In genomic region chr10:133110609-133111275, GRCh38 we compare ENCODE assay signal across 26 cellular contexts. TPM values are rescaled to one million over a fixed set of nuclear protein-coding genes. Genes with fewer than 3 reads are reported as not detected.
"Had no signal": no experiment of that assay in that cellular context is flagged by ENCODE, and none has a peak within 500 bp of the region (broad histone marks: within the 10 kb centered on the region; RNA-seq: fewer than 3 reads in every experiment).

No MANE protein-coding gene starts in this region.

- H3K4me3 ChIP-seq: ascending aorta, dorsolateral prefrontal cortex, heart left ventricle, left ventricle myocardium inferior, mucosa of descending colon, thyroid gland had no signal

- H3K36me3 ChIP-seq: ascending aorta, heart left ventricle, left ventricle myocardium inferior, neutrophil, thyroid gland had no signal

- H3K4me3 Mint-ChIP-seq: activated CD4-positive, alpha-beta T cell treated with anti-CD3 and anti-CD28 coated beads, Interleukin-2, amount 10 ng/mL, durations not matched to agents 24 days and 14 days; activated CD8-positive, alpha-beta T cell treated with anti-CD3 and anti-CD28 coated beads for 36 hours; activated naive CD4-positive, alpha-beta T cell treated with anti-CD3 and anti-CD28 coated beads, Interleukin-2, amount 10 ng/mL, durations not matched to agents 7 days and 5 days; activated T-cell treated with anti-CD3 and anti-CD28 coated beads, Interleukin-2, amount 50 U/mL, for 4 hours; naive thymus-derived CD4-positive, alpha-beta T cell had no signal

- H3K4me1 Mint-ChIP-seq: activated CD4-positive, alpha-beta T cell treated with anti-CD3 and anti-CD28 coated beads, Interleukin-2, amount 10 ng/mL, durations not matched to agents 24 days and 14 days; activated naive CD4-positive, alpha-beta T cell treated with anti-CD3 and anti-CD28 coated beads, Interleukin-2, amount 10 ng/mL, durations not matched to agents 7 days and 5 days had no signal

- H3K4me1 ChIP-seq: ascending aorta, thyroid gland had no signal

- H3K9me3 ChIP-seq: neutrophil, thyroid gland had no signal

- H3K27ac ChIP-seq: ascending aorta, left ventricle myocardium inferior, neutrophil, thyroid gland had no signal

- H3K27ac Mint-ChIP-seq: activated CD4-positive, alpha-beta T cell treated with anti-CD3 and anti-CD28 coated beads, Interleukin-2, amount 10 ng/mL, durations not matched to agents 24 days and 14 days; activated CD8-positive, alpha-beta T cell treated with anti-CD3 and anti-CD28 coated beads for 36 hours; activated naive CD4-positive, alpha-beta T cell treated with anti-CD3 and anti-CD28 coated beads, Interleukin-2, amount 10 ng/mL, durations not matched to agents 7 days and 5 days; naive thymus-derived CD4-positive, alpha-beta T cell had no signal

- ATAC-seq: activated CD8-positive, alpha-beta T cell treated with anti-CD3 and anti-CD28 coated beads for 36 hours; activated T-cell treated with anti-CD3 and anti-CD28 coated beads, Interleukin-2, amount 50 U/mL, for 4 hours; naive thymus-derived CD4-positive, alpha-beta T cell; SK-N-SH treated with all-trans-retinoic acid at 6 μM for 48 hours had no signal

- H3K27me3 ChIP-seq: ascending aorta, dorsolateral prefrontal cortex, thyroid gland had no signal

- H3K27me3 Mint-ChIP-seq: activated CD4-positive, alpha-beta T cell treated with anti-CD3 and anti-CD28 coated beads, Interleukin-2, amount 10 ng/mL, durations not matched to agents 24 days and 14 days had no signal

- DNase-seq: activated CD4-positive, alpha-beta T cell treated with anti-CD3 and anti-CD28 coated beads, Interleukin-2, amount 10 ng/mL, durations not matched to agents 24 days and 14 days; activated CD8-positive, alpha-beta T cell treated with anti-CD3 and anti-CD28 coated beads for 36 hours; activated effector memory CD4-positive, alpha-beta T cell treated with Interleukin-2 at 50 U/mL for 16 hours; activated naive CD4-positive, alpha-beta T cell treated with anti-CD3 and anti-CD28 coated beads, Interleukin-2, amount 10 ng/mL, durations not matched to agents 7 days and 5 days; activated T-cell treated with anti-CD3 and anti-CD28 coated beads, Interleukin-2, amount 50 U/mL, for 4 hours; foreskin melanocyte; mesenchymal stem cell; mucosa of descending colon; naive thymus-derived CD4-positive, alpha-beta T cell; stimulated activated CD4-positive, alpha-beta T cell treated with anti-CD3 and anti-CD28 coated beads, Interleukin-2, amount 100 ng/mL, for 24 hours; stimulated activated naive CD4-positive, alpha-beta T cell treated with Interleukin-2 at 50 U/mL for 16 hours; T-helper 1 cell; T-helper 9 cell had no signal

RNA-seq across cellular contexts. Expression of gene ADGRA1, which starts 23.0 kb away (rescaled TPM):
- total RNA-seq: activated CD4-positive, alpha-beta T cell treated with anti-CD3 and anti-CD28 coated beads, Interleukin-2, amount 10 ng/mL, durations not matched to agents 24 days and 14 days; activated CD8-positive, alpha-beta T cell treated with anti-CD3 and anti-CD28 coated beads for 36 hours; activated T-cell treated with anti-CD3 and anti-CD28 coated beads, Interleukin-2, amount 50 U/mL, for 4 hours; ascending aorta; bronchial epithelial cell; chondrocyte; epithelial cell of proximal tubule; kidney epithelial cell; left ventricle myocardium inferior; naive thymus-derived CD4-positive, alpha-beta T cell; urinary bladder had no signal
- polyA plus RNA-seq: naive thymus-derived CD4-positive, alpha-beta T cell had no signal

RNA-seq across cellular contexts. Expression of gene KNDC1, which starts 49.3 kb away (rescaled TPM):
- total RNA-seq: activated CD8-positive, alpha-beta T cell treated with anti-CD3 and anti-CD28 coated beads for 36 hours; subcutaneous adipose tissue had no signal
- polyA plus RNA-seq: naive thymus-derived CD4-positive, alpha-beta T cell had no signal
